ENCODE assay signal across 29 cellular contexts in the genomic region with DNA sequence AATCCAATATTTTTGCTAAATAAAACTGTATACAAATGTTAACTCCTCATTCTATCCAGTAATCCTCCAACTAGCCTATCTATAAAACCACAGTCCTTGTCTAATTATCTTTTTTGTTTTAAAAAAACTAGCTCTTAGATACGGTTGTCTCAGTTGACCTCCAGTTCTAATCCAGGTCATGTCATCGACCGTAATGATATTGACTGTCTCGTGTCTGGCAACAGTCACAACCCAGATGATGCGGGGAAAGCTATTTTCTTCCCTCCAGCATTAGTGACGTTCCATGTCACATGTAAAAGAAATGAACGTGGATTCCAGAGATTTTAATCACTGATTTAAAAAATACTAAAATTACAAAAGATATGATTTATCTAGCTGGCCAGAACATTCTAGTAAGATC. TPM values are rescaled to one million over a fixed set of nuclear protein-coding genes. Genes with fewer than 3 reads are reported as not detected.
"Had no signal": no experiment of that assay in that cellular context is flagged by ENCODE, and none has a peak within 500 bp of the region (broad histone marks: within the 10 kb centered on the region; RNA-seq: fewer than 3 reads in every experiment).

No MANE protein-coding gene starts in this region.

- H3K4me1 ChIP-seq: pancreas, prostate gland, stomach, thyroid gland, tibial nerve, uterus had no signal

- H3K9me3 ChIP-seq: neutrophil, pancreas, prostate gland, spleen, stomach, thoracic aorta, thyroid gland, tibial nerve, upper lobe of left lung, uterus had no signal

- H3K27ac ChIP-seq: neutrophil, pancreas, prostate gland, skin epidermis, spleen, stomach, thoracic aorta, thyroid gland, tibial nerve, upper lobe of left lung, uterus had no signal

- H3K36me3 ChIP-seq: neutrophil, pancreas, prostate gland, spleen, thoracic aorta, thyroid gland, upper lobe of left lung, uterus had no signal

- H3K36me3 Mint-ChIP-seq: naive B cell; naive thymus-derived CD8-positive, alpha-beta T cell; natural killer cell treated with Interleukin-12 subunit alpha and Interleukin-12 subunit beta and Interleukin-15 and Interleukin-18, amount 100 ng/mL, for 72 hours; stimulated activated memory B cell treated with anti-CD40 and anti-IgM and Interleukin-4, amounts not matched to agents 10 μg/mL and 1 μg/mL and 100 μg/mL, for 72 hours had no signal

- ATAC-seq: naive thymus-derived CD8-positive, alpha-beta T cell; natural killer cell treated with Interleukin-12 subunit alpha and Interleukin-12 subunit beta and Interleukin-15 and Interleukin-18, amount 100 ng/mL, for 72 hours; right cardiac atrium; sciatic nerve; stimulated activated memory B cell treated with anti-CD40 and anti-IgM and Interleukin-4, amounts not matched to agents 10 μg/mL and 1 μg/mL and 100 μg/mL, for 72 hours had no signal

- H3K27ac Mint-ChIP-seq: naive B cell; naive thymus-derived CD8-positive, alpha-beta T cell; natural killer cell treated with Interleukin-12 subunit alpha and Interleukin-12 subunit beta and Interleukin-15 and Interleukin-18, amount 100 ng/mL, for 72 hours; nephron progenitor cell; stimulated activated memory B cell treated with anti-CD40 and anti-IgM and Interleukin-4, amounts not matched to agents 10 μg/mL and 1 μg/mL and 100 μg/mL, for 72 hours; stimulated activated naive CD8-positive, alpha-beta T cell treated with anti-CD3 and anti-CD28 coated beads, Interleukin-15, Interleukin-2, amounts not matched to agents 100 ng/mL and 50 ng/mL, for 24 hours had no signal

- DNase-seq: naive B cell; naive thymus-derived CD8-positive, alpha-beta T cell; nephron progenitor cell; nucleus accumbens; pancreas; retina; right cardiac atrium; spleen; stimulated activated CD4-positive, alpha-beta T cell treated with anti-CD3 and anti-CD28 coated beads, Interleukin-12 subunit alpha, Interleukin-12 subunit beta, amount 100 ng/mL, for 4 hours; stimulated activated CD4-positive, alpha-beta T cell treated with anti-CD3 and anti-CD28 coated beads, Interleukin-1b, Interleukin-23, amount 100 ng/mL, for 48 hours; stimulated activated CD4-positive, alpha-beta T cell treated with anti-CD3 and anti-CD28 coated beads, Interleukin-4, amount 100 ng/mL, for 1 hour; stimulated activated CD4-positive, alpha-beta T cell treated with anti-CD3 and anti-CD28 coated beads, Interleukin-4, amount 100 ng/mL, for 4 hours; stimulated activated CD8-positive, alpha-beta memory T cell treated with anti-CD3 and anti-CD28 coated beads, Interleukin-4, amount 100 ng/mL, for 48 hours; stimulated activated naive CD4-positive, alpha-beta T cell treated with Interleukin-2 at 50 U/mL for 16 hours; stomach; thyroid gland; upper lobe of left lung; uterus had no signal

- H3K27me3 ChIP-seq: neutrophil, pancreas, spleen, stomach, thyroid gland, tibial nerve, upper lobe of left lung, uterus had no signal

- H3K4me3 ChIP-seq: pancreas, prostate gland, skin epidermis, smooth muscle cell, spleen, stomach, thoracic aorta, thyroid gland, tibial nerve, upper lobe of left lung, uterus had no signal

- H3K4me1 Mint-ChIP-seq: nephron progenitor cell, neural crest cell had no signal

- H3K27me3 Mint-ChIP-seq: naive B cell; naive thymus-derived CD8-positive, alpha-beta T cell; stimulated activated memory B cell treated with anti-CD40 and anti-IgM and Interleukin-4, amounts not matched to agents 10 μg/mL and 1 μg/mL and 100 μg/mL, for 72 hours; stimulated activated naive CD8-positive, alpha-beta T cell treated with anti-CD3 and anti-CD28 coated beads, Interleukin-15, Interleukin-2, amounts not matched to agents 100 ng/mL and 50 ng/mL, for 24 hours had no signal

- H3K4me3 Mint-ChIP-seq: naive B cell; naive thymus-derived CD8-positive, alpha-beta T cell; natural killer cell treated with Interleukin-12 subunit alpha and Interleukin-12 subunit beta and Interleukin-15 and Interleukin-18, amount 100 ng/mL, for 72 hours; nephron progenitor cell; neural crest cell; stimulated activated memory B cell treated with anti-CD40 and anti-IgM and Interleukin-4, amounts not matched to agents 10 μg/mL and 1 μg/mL and 100 μg/mL, for 72 hours; stimulated activated naive CD8-positive, alpha-beta T cell treated with anti-CD3 and anti-CD28 coated beads, Interleukin-15, Interleukin-2, amounts not matched to agents 100 ng/mL and 50 ng/mL, for 24 hours had no signal

- H3K9me3 Mint-ChIP-seq: naive B cell; natural killer cell treated with Interleukin-12 subunit alpha and Interleukin-12 subunit beta and Interleukin-15 and Interleukin-18, amount 100 ng/mL, for 72 hours; neural crest cell; stimulated activated memory B cell treated with anti-CD40 and anti-IgM and Interleukin-4, amounts not matched to agents 10 μg/mL and 1 μg/mL and 100 μg/mL, for 72 hours; stimulated activated naive CD8-positive, alpha-beta T cell treated with anti-CD3 and anti-CD28 coated beads, Interleukin-15, Interleukin-2, amounts not matched to agents 100 ng/mL and 50 ng/mL, for 24 hours had no signal

RNA-seq across cellular contexts. Expression of gene NHSL1, which starts 59.7 kb away (rescaled TPM):
- polyA plus RNA-seq: naive thymus-derived CD8-positive, alpha-beta T cell had no signal
